In the genomic region with DNA sequence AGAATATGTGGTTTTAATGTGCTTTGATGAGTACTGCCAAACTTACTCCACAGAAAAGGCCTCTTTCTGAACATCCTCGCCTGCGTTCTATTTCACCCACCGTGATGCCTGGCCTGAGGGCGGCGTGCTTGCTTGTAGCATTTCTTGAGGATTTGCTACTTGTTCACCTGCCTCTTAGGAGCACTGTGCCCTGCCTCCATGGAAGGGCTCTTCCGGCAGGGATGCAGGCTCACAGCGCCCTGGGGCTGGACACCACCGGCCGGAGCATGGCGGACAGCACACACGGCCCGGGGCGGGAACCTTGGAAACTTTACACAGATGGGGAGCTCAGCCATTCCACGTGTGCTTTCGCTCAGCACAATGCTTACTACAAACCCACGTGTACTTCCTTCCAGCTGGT, we compare ENCODE assay signal across 1 cellular context.
A peak's percentile ranks its signal among the peaks of the same experiment; 100 is the strongest.
TF ChIP-seq lines count a peak whose summit lies in the region.

No MANE protein-coding gene starts in this region.

TF ChIP-seq in PFSK-1, 5 proteins besides CTCF, POLR2A, EP300 and RAD21 (continued from another document):
- TF ChIP-seq, protein P1, sequence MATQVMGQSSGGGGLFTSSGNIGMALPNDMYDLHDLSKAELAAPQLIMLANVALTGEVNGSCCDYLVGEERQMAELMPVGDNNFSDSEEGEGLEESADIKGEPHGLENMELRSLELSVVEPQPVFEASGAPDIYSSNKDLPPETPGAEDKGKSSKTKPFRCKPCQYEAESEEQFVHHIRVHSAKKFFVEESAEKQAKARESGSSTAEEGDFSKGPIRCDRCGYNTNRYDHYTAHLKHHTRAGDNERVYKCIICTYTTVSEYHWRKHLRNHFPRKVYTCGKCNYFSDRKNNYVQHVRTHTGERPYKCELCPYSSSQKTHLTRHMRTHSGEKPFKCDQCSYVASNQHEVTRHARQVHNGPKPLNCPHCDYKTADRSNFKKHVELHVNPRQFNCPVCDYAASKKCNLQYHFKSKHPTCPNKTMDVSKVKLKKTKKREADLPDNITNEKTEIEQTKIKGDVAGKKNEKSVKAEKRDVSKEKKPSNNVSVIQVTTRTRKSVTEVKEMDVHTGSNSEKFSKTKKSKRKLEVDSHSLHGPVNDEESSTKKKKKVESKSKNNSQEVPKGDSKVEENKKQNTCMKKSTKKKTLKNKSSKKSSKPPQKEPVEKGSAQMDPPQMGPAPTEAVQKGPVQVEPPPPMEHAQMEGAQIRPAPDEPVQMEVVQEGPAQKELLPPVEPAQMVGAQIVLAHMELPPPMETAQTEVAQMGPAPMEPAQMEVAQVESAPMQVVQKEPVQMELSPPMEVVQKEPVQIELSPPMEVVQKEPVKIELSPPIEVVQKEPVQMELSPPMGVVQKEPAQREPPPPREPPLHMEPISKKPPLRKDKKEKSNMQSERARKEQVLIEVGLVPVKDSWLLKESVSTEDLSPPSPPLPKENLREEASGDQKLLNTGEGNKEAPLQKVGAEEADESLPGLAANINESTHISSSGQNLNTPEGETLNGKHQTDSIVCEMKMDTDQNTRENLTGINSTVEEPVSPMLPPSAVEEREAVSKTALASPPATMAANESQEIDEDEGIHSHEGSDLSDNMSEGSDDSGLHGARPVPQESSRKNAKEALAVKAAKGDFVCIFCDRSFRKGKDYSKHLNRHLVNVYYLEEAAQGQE (IDR thresholded peaks at IDR 0.05; ENCODE audit: insufficient read depth in 1 of 2, low read depth in 2 of 2, low read length in 2 of 2), result no peak
- TF ChIP-seq POLR2AphosphoS5 (IDR thresholded peaks at IDR 0.05; ENCODE audit: low read depth, low read length) (0 out of 2 replicates have a peak, but pooled peaks have one; percentile 3), FOXP2 (optimal IDR thresholded peaks at IDR 0.05; ENCODE audit: borderline replicate concordance, extremely low read depth, extremely low read length, insufficient read depth) (no peak)
TF ChIP-seq in PFSK-1: peak in this region for 1.
